In the genomic region with DNA sequence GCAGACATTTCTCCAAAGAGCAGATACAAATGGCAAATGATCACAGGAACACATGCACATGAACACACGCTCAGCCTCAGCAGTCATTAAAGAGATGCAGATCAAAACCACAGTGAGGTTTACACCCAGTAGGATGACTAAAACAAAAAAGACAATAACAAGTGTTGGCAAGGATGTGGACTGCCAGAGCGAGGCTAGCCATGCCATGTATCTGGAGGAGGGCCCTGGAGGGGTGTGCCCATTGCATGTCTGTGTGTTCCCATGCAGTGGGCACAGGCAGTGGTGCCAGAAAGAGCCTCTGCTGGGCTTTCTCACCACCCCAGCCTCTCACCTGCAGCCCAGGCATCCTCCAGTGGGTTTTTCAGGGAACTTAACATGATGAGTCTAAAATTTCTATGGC, we compare ENCODE assay signal across 21 cellular contexts. TPM values are rescaled to one million over a fixed set of nuclear protein-coding genes. Genes with fewer than 3 reads are reported as not detected.
DNase-seq lines count a peak whose midpoint lies in the region; ATAC-seq, FAIRE-seq and TF ChIP-seq lines count a peak whose summit lies in the region.
"Had no signal": no experiment of that assay in that cellular context is flagged by ENCODE, and none has a peak within 500 bp of the region (broad histone marks: within the 10 kb centered on the region; RNA-seq: fewer than 3 reads in every experiment).

No MANE protein-coding gene starts in this region.

- TF ChIP-seq EP300 in A549 (IDR thresholded peaks at IDR 0.05) (no peak), HepG2 (IDR thresholded peaks at IDR 0.05; ENCODE audit: low read depth in 2 of 2, low read length in 2 of 2) (no peak), HepG2 (CRISPR knock-in tag; IDR thresholded peaks at IDR 0.05; ENCODE audit: borderline replicate concordance) (no peak)

- H3K4me3 ChIP-seq in A549: no peak overlapping the region
- H3K4me3 ChIP-seq in WERI-Rb-1 (ENCODE audit: low read depth, low read length): no peak overlapping the region
- H3K4me3 ChIP-seq in HepG2 (replicated peaks in 1 of 3; ENCODE audit: insufficient read depth in 1 of 3, low read depth in 2 of 3, low read length in 3 of 3): no peak overlapping the region
- H3K4me3 ChIP-seq in spleen: no peak overlapping the region
- no peak overlapping the region for H3K4me3 ChIP-seq in esophagus squamous epithelium
- H3K4me3 ChIP-seq: GM12878 had no signal

- H3K36me3 ChIP-seq in WERI-Rb-1 (no peaks in the 10 kb centered on the region), HepG2 (replicated peaks in 1 of 2; ENCODE audit: control insufficient read depth in 1 of 2, insufficient read depth in 2 of 2, low read length in 2 of 2) (no peaks in the 10 kb centered on the region), spleen (no peaks in the 10 kb centered on the region), esophagus squamous epithelium (no peaks in the 10 kb centered on the region)
- H3K36me3 ChIP-seq: BE2C had no signal

- H3K79me2 ChIP-seq in HepG2 (ENCODE audit: insufficient read depth, low read length): no peaks in the 10 kb centered on the region

- intact Hi-C loops in HepG2 (cut with micrococcal nuclease; ENCODE audit: unreplicated experiment) (no loop called here), spleen (cut with DNase I; ENCODE audit: low total_unique reads) (no loop called here), esophagus squamous epithelium (cut with DNase I) (no loop called here)

- CTCF ChIA-PET in A549 (lab: Yijun Ruan, JAX) (no interaction called here), HepG2 (lab: Yijun Ruan, JAX; ENCODE audit: low intra/inter-chr PET ratio, low total read pairs) (no interaction called here)

- WGBS in A549 (ENCODE audit: missing lambda C conversion rate): 53% methylated on average over 2 of the region's 2 CpGs
- 74% methylated on average over 2 of the region's 2 CpGs for WGBS in HepG2 (ENCODE audit: low lambda C conversion rate)
- 81 to 97% (median 89%) methylated on average over 2 of the region's 2 CpGs for WGBS in spleen, 5 donors
- 63 to 79% methylated on average over 2 of the region's 2 CpGs for WGBS in esophagus squamous epithelium, 2 donors

- FAIRE-seq in A549 (lab: Jason Lieb, UNC): no peak
- no peak for FAIRE-seq in HepG2 (lab: Jason Lieb, UNC)
- FAIRE-seq: GM12878, H1 had no signal

- H3K9me3 ChIP-seq in A549 (no peaks in the 10 kb centered on the region; the same call in 2 of the 3 replicates), WERI-Rb-1 (ENCODE audit: severe bottlenecking) (peaks cover 4% of the 10 kb centered on the region), HepG2 (ENCODE audit: low read length) (peaks cover 11% of the 10 kb centered on the region; the same call in 1 of the 2 replicates), spleen (peaks cover 0 to 21% (median 8%) of the 10 kb centered on the region in 8 donors), esophagus squamous epithelium (no peaks in the 10 kb centered on the region)
- H3K9me3 ChIP-seq: BE2C had no signal

- no peaks in the 10 kb centered on the region for H4K20me1 ChIP-seq in HepG2 (ENCODE audit: insufficient read depth, low read length)

- no peak overlapping the region for H2AFZ ChIP-seq in HepG2 (ENCODE audit: low read length)

- H3K4me2 ChIP-seq in A549 (no peak overlapping the region), HepG2 (ENCODE audit: low read depth, low read length) (no peak overlapping the region)

- DNase-seq in A549 (ENCODE audit: low read depth in 1 of 2, low spot score in 1 of 2) (no peak), WERI-Rb-1 (peak; percentile 2), HepG2 (ENCODE audit: low spot score) (no peak), spleen (peak; percentile 23), esophagus squamous epithelium (lab: John Stamatoyannopoulos, UW) (no peak)
- DNase-seq in stimulated activated naive CD4-positive, alpha-beta T cell treated with Interleukin-2 at 50 U/mL for 16 hours (lab: John Stamatoyannopoulos, UW): no peak
- DNase-seq: ACHN; BE2C; C1 segment of cervical spinal cord; CD4-positive, CD25-positive, alpha-beta regulatory T cell; COR-L47; DMS 273 treated with DMSO at 0.1 percent for 48 hours; DMS53; DND-41; EL; H9; IMR-90; KBM-7 had no signal

- no peak overlapping the region for H3K9ac ChIP-seq in HepG2 (ENCODE audit: insufficient read depth, low read depth, low read length)

- H3K4me1 ChIP-seq in A549 (0 out of 3 replicates have a peak, but pooled peaks cover 5% of the 10 kb centered on the region), HepG2 (ENCODE audit: insufficient read depth, low read length) (peaks cover 9% of the 10 kb centered on the region), spleen (no peaks in the 10 kb centered on the region), esophagus squamous epithelium (no peaks in the 10 kb centered on the region)

- ATAC-seq in A549: no peak
- ATAC-seq in HepG2: no peak
- ATAC-seq in GM18519 (IDR thresholded peaks at IDR 0.05; ENCODE audit: low FRiP score, unreplicated experiment): no peak

- TF ChIP-seq POLR2A in A549 (IDR thresholded peaks at IDR 0.05; ENCODE audit: low read length) (no peak), HepG2 (IDR thresholded peaks at IDR 0.05; ENCODE audit: insufficient read depth in 1 of 2, low read depth in 2 of 2, low read length in 2 of 2) (no peak), spleen (IDR thresholded peaks at IDR 0.05) (no peak), esophagus squamous epithelium (IDR thresholded peaks at IDR 0.05) (no peak)

- TF ChIP-seq RAD21 in A549 (conservative IDR thresholded peaks at IDR 0.05 in 1 of 2, IDR thresholded peaks at IDR 0.05 in 1 of 2) (no peak), HepG2 (CRISPR knock-in tag; IDR thresholded peaks at IDR 0.05) (no peak)

- POLR2A ChIA-PET in A549 (lab: Yijun Ruan, JAX) (no interaction called here), HepG2 (lab: Yijun Ruan, JAX) (no interaction called here)

- H3K27me3 ChIP-seq in WERI-Rb-1 (ENCODE audit: insufficient read depth, low read depth, severe bottlenecking) (no peaks in the 10 kb centered on the region), HepG2 (ENCODE audit: control insufficient read depth in 1 of 2, insufficient read depth in 2 of 2, low read length in 2 of 2) (peaks cover 11 to 49% of the 10 kb centered on the region in 2 experiments), spleen (replicated peaks in 1 of 7) (no peaks in the 10 kb centered on the region), esophagus squamous epithelium (no peaks in the 10 kb centered on the region)
- H3K27me3 ChIP-seq: BE2C had no signal

- no TSS peak for BruUV-seq in HepG2 (replicated peaks; lab: Mats Ljungman, UMichigan)

- TF ChIP-seq CTCF in A549 (IDR thresholded peaks at IDR 0.05) (no peak), WERI-Rb-1 (IDR thresholded peaks at IDR 0.05; ENCODE audit: low read depth, low read length) (no peak), HepG2 (CRISPR knock-in tag; IDR thresholded peaks at IDR 0.05) (no peak), spleen (IDR thresholded peaks at IDR 0.05 in 8 of 11, conservative IDR thresholded peaks at IDR 0.05 in 3 of 11) (no peak), esophagus squamous epithelium (IDR thresholded peaks at IDR 0.05) (no peak)

- in situ Hi-C loops in HepG2 (cut with HindIII; ENCODE audit: extremely low pct_ligation_motif_present, low pct_unique_long_range_greater_than_20kb): no loop called here

- no peak overlapping the region for H3K27ac ChIP-seq in A549
- H3K27ac ChIP-seq in WERI-Rb-1: no peak overlapping the region
- H3K27ac ChIP-seq in HepG2 (ENCODE audit: extremely low read length, insufficient read depth, low read length): no peak overlapping the region
- no peak overlapping the region for H3K27ac ChIP-seq in spleen
- no peak overlapping the region for H3K27ac ChIP-seq in esophagus squamous epithelium

TF ChIP-seq in A549, 52 proteins besides CTCF, POLR2A, EP300 and RAD21 (continues in another document):
- TF ChIP-seq, protein P1, sequence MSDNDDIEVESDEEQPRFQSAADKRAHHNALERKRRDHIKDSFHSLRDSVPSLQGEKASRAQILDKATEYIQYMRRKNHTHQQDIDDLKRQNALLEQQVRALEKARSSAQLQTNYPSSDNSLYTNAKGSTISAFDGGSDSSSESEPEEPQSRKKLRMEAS (IDR thresholded peaks at IDR 0.05): no peak
- TF ChIP-seq JUNB (IDR thresholded peaks at IDR 0.05): no peak

TF ChIP-seq in HepG2, 621 proteins besides CTCF, POLR2A, EP300 and RAD21 (continues in another document):
- no peak for TF ChIP-seq SOX13 (IDR thresholded peaks at IDR 0.05)
- TF ChIP-seq SOX13 (CRISPR knock-in tag; conservative IDR thresholded peaks at IDR 0.05 in 1 of 2, IDR thresholded peaks at IDR 0.05 in 1 of 2): no peak
- peak; percentile 86 for TF ChIP-seq ZNF7 (CRISPR knock-in tag; IDR thresholded peaks at IDR 0.05)

RNA-seq across cellular contexts. Expression of a gene that starts 54.2 kb away (rescaled TPM):
- polyA plus RNA-seq in A549 (2011; rRNA removed): 0.13 and 0.19 TPM in 2 replicates
- polyA plus RNA-seq in A549 (2012; cell fraction: cytosol; rRNA removed): under 0.01 TPM in 2 replicates
- 0.13 and 0.22 TPM in 2 replicates for polyA plus RNA-seq in A549 (2012; cell fraction: nucleus; rRNA removed)
- polyA plus RNA-seq in A549 (2017; fragmentation: RNase III; extraction: RNeasy Plus Mini Kit Qiagen cat#74134 plus additional on column Dnase treatment): 0.03 to 0.04 TPM (median 0.03 TPM) in 3 replicates
- polyA minus RNA-seq in A549 (2011; rRNA and poly(A)+ RNA removed): 2.6 TPM in 2 replicates
- 2.5 and 18.9 TPM in 2 replicates for total RNA-seq in HepG2 (2016; rRNA removed; fragmentation: Illumina TruSeq; extraction: Trizol)
- total RNA-seq in HepG2 (2016; cell fraction: cytosol; rRNA removed; fragmentation: Illumina TruSeq; extraction: Trizol; ENCODE audit: low read depth): 0.30 and 0.35 TPM in 2 replicates
- 2.0 and 16.5 TPM in 2 replicates for total RNA-seq in HepG2 (2016; cell fraction: insoluble cytoplasmic fraction; rRNA removed; fragmentation: Illumina TruSeq; extraction: Trizol)
- total RNA-seq in HepG2 (2016; cell fraction: membrane; rRNA removed; fragmentation: Illumina TruSeq; extraction: Trizol): 0.90 and 1.1 TPM in 2 replicates
- total RNA-seq in HepG2 (2016; cell fraction: nucleus; rRNA removed; fragmentation: Illumina TruSeq; extraction: Trizol): 66.8 and 83.4 TPM in 2 replicates
- polyA plus RNA-seq in HepG2 (2011; rRNA removed): 1.3 TPM in 2 replicates
- 0.05 TPM in 2 replicates for polyA plus RNA-seq in HepG2 (2011; cell fraction: cytosol; rRNA removed)
- polyA plus RNA-seq in HepG2 (2011; cell fraction: nucleus; rRNA removed): 11.8 and 14.7 TPM in 2 replicates
- polyA plus RNA-seq in HepG2 (2012): 1.9 and 2.0 TPM in 2 replicates
- polyA plus RNA-seq in HepG2 (2016; cell fraction: cytosol; fragmentation: Illumina TruSeq; extraction: Trizol; ENCODE audit: low read depth): 0.01 and 0.02 TPM in 2 replicates
- polyA plus RNA-seq in HepG2 (2016; cell fraction: insoluble cytoplasmic fraction; fragmentation: Illumina TruSeq; extraction: Trizol; ENCODE audit: low read depth): 0.15 and 0.17 TPM in 2 replicates
- polyA plus RNA-seq in HepG2 (2016; cell fraction: membrane; fragmentation: Illumina TruSeq; extraction: Trizol; ENCODE audit: low read depth): 0.03 and 0.06 TPM in 2 replicates
- 8.4 and 10.5 TPM in 2 replicates for polyA plus RNA-seq in HepG2 (2016; cell fraction: nucleus; fragmentation: Illumina TruSeq; extraction: Trizol; ENCODE audit: insufficient read depth, low read depth)
- 0.05 and 36.1 TPM in 2 replicates for polyA minus RNA-seq in HepG2 (2011; rRNA and poly(A)+ RNA removed; ENCODE audit: low replicate concordance)
- 0.79 and 0.97 TPM in 2 replicates for polyA minus RNA-seq in HepG2 (2011; cell fraction: cytosol; rRNA and poly(A)+ RNA removed)
- 112 and 125 TPM in 2 replicates for polyA minus RNA-seq in HepG2 (2011; cell fraction: nucleus; rRNA and poly(A)+ RNA removed)
- 1 to 10 TPM in 6 of 7 donors, under 1 TPM in 1; 0.87 to 3.1 (median 2.1) TPM for total RNA-seq in spleen
- under 1 TPM; 0.02 to 0.16 (median 0.02) TPM for polyA plus RNA-seq in spleen
- 1 to 10 TPM in 2 of 4 donors, under 1 TPM in 2; 0.21 to 1.9 (median 1.2) TPM for total RNA-seq in esophagus squamous epithelium

Comparison
In these comparisons a context has a peak if more than half of its experiments do, and no peak if none do; other contexts are left out.
1. DNase-seq: peak in WERI-Rb-1 (single experiment) and spleen (single experiment); none in A549 (0 of 2), HepG2 (single experiment), stimulated activated naive CD4-positive, alpha-beta T cell treated with Interleukin-2 at 50 U/mL for 16 hours (single experiment) and esophagus squamous epithelium (single experiment).